1 cellular context compared by ENCODE assay signal in the genomic region with DNA sequence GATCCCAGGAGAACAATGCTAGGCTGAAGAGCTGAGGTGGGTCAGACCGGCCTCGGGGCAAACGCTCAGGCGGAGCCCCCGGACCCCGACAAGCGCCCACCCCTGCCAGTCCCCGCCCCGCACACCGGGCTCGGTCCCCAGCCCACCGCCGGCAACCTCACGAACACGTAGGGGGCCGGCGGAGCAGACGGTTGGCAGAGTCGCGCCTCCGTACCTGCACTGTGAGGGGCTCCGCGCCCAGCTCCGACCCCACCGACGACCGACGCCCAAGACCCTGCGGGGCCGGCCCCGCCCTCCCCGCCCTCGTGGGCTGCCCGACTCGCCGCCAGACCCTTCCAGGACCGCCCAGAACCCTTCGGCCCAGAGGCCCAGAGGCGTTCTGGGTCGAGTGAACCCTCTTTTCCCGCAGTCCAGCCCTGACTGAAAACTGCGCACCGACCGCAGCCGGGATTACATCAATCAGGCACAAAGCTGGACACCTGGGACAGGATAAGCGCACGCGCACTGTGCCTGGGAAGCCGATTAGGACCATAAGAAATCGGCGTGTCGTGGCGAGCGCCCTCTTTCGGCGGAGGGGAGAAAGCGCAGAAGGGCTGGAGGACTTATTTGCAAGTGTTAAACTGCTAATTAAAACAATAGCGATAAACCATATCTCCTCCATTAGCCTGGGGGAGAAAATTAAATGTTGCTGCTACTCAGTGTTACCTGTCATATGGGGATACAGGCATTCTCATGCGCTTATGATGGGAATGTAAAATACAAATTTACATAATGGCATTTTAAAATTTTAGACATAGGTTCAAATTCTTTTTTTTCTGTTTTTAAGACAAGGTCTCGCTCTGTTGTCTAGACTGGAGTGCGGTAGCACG.
TF ChIP-seq lines count a peak whose summit lies in the region.

No MANE protein-coding gene starts in this region.

TF ChIP-seq in GM12878, 131 proteins besides CTCF, POLR2A, EP300 and RAD21 (continues in another document):
- 0 out of 2 replicates have a peak, but pooled peaks have one; percentile 53 for TF ChIP-seq WRNIP1 (IDR thresholded peaks at IDR 0.05; ENCODE audit: borderline replicate concordance, low read depth, low read length)
- TF ChIP-seq, protein P1, sequence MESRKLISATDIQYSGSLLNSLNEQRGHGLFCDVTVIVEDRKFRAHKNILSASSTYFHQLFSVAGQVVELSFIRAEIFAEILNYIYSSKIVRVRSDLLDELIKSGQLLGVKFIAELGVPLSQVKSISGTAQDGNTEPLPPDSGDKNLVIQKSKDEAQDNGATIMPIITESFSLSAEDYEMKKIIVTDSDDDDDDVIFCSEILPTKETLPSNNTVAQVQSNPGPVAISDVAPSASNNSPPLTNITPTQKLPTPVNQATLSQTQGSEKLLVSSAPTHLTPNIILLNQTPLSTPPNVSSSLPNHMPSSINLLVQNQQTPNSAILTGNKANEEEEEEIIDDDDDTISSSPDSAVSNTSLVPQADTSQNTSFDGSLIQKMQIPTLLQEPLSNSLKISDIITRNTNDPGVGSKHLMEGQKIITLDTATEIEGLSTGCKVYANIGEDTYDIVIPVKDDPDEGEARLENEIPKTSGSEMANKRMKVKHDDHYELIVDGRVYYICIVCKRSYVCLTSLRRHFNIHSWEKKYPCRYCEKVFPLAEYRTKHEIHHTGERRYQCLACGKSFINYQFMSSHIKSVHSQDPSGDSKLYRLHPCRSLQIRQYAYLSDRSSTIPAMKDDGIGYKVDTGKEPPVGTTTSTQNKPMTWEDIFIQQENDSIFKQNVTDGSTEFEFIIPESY (IDR thresholded peaks at IDR 0.05), result peak; percentile 81; the same call in 1 of the 2 replicates
- TF ChIP-seq, protein P2, sequence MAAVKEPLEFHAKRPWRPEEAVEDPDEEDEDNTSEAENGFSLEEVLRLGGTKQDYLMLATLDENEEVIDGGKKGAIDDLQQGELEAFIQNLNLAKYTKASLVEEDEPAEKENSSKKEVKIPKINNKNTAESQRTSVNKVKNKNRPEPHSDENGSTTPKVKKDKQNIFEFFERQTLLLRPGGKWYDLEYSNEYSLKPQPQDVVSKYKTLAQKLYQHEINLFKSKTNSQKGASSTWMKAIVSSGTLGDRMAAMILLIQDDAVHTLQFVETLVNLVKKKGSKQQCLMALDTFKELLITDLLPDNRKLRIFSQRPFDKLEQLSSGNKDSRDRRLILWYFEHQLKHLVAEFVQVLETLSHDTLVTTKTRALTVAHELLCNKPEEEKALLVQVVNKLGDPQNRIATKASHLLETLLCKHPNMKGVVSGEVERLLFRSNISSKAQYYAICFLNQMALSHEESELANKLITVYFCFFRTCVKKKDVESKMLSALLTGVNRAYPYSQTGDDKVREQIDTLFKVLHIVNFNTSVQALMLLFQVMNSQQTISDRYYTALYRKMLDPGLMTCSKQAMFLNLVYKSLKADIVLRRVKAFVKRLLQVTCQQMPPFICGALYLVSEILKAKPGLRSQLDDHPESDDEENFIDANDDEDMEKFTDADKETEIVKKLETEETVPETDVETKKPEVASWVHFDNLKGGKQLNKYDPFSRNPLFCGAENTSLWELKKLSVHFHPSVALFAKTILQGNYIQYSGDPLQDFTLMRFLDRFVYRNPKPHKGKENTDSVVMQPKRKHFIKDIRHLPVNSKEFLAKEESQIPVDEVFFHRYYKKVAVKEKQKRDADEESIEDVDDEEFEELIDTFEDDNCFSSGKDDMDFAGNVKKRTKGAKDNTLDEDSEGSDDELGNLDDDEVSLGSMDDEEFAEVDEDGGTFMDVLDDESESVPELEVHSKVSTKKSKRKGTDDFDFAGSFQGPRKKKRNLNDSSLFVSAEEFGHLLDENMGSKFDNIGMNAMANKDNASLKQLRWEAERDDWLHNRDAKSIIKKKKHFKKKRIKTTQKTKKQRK (IDR thresholded peaks at IDR 0.05; ENCODE audit: low read depth, low read length), result no peak
- TF ChIP-seq SMAD1 (IDR thresholded peaks at IDR 0.05; ENCODE audit: low read depth, partially characterized antibody), result no peak
- peak; percentile 98 for TF ChIP-seq MYB (IDR thresholded peaks at IDR 0.05; ENCODE audit: borderline replicate concordance, low read depth, low read length)
- TF ChIP-seq, protein P3, sequence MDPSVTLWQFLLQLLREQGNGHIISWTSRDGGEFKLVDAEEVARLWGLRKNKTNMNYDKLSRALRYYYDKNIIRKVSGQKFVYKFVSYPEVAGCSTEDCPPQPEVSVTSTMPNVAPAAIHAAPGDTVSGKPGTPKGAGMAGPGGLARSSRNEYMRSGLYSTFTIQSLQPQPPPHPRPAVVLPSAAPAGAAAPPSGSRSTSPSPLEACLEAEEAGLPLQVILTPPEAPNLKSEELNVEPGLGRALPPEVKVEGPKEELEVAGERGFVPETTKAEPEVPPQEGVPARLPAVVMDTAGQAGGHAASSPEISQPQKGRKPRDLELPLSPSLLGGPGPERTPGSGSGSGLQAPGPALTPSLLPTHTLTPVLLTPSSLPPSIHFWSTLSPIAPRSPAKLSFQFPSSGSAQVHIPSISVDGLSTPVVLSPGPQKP (IDR thresholded peaks at IDR 0.05; ENCODE audit: low read depth, low read length), result peak; percentile 75
- TF ChIP-seq, protein P4, sequence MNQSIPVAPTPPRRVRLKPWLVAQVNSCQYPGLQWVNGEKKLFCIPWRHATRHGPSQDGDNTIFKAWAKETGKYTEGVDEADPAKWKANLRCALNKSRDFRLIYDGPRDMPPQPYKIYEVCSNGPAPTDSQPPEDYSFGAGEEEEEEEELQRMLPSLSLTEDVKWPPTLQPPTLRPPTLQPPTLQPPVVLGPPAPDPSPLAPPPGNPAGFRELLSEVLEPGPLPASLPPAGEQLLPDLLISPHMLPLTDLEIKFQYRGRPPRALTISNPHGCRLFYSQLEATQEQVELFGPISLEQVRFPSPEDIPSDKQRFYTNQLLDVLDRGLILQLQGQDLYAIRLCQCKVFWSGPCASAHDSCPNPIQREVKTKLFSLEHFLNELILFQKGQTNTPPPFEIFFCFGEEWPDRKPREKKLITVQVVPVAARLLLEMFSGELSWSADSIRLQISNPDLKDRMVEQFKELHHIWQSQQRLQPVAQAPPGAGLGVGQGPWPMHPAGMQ (IDR thresholded peaks at IDR 0.05; ENCODE audit: borderline replicate concordance), result peak; percentile 96
- no peak for TF ChIP-seq ZNF274 (IDR thresholded peaks at IDR 0.05; ENCODE audit: insufficient read depth, insufficient read length)
- TF ChIP-seq ZZZ3 (IDR thresholded peaks at IDR 0.05; ENCODE audit: control insufficient read depth, insufficient read length, low read depth), result no peak
- TF ChIP-seq RFX5 (IDR thresholded peaks at IDR 0.05; ENCODE audit: low read depth, low read length), result 0 out of 2 replicates have a peak, but pooled peaks have one; percentile 32
- no peak for TF ChIP-seq ZNF622 (IDR thresholded peaks at IDR 0.05)
- no peak for TF ChIP-seq NFXL1 (IDR thresholded peaks at IDR 0.05; ENCODE audit: borderline replicate concordance)
- TF ChIP-seq GABPA (IDR thresholded peaks at IDR 0.05; ENCODE audit: low read depth), result no peak
- no peak for TF ChIP-seq TCF3 (IDR thresholded peaks at IDR 0.05; ENCODE audit: borderline replicate concordance, insufficient read depth, low read depth, low read length)
- peak; percentile 71; the same call in 1 of the 2 replicates for TF ChIP-seq CREB1 (IDR thresholded peaks at IDR 0.05; ENCODE audit: low read depth)
- no peak for TF ChIP-seq FOXK2 (IDR thresholded peaks at IDR 0.05)
- TF ChIP-seq SRF (IDR thresholded peaks at IDR 0.05; ENCODE audit: low read depth in 2 of 2, low read length in 2 of 2), result no peak
- peak; percentile 61 for TF ChIP-seq NRF1 (conservative IDR thresholded peaks at IDR 0.05; ENCODE audit: low read depth, low read length)
- TF ChIP-seq, protein P5, sequence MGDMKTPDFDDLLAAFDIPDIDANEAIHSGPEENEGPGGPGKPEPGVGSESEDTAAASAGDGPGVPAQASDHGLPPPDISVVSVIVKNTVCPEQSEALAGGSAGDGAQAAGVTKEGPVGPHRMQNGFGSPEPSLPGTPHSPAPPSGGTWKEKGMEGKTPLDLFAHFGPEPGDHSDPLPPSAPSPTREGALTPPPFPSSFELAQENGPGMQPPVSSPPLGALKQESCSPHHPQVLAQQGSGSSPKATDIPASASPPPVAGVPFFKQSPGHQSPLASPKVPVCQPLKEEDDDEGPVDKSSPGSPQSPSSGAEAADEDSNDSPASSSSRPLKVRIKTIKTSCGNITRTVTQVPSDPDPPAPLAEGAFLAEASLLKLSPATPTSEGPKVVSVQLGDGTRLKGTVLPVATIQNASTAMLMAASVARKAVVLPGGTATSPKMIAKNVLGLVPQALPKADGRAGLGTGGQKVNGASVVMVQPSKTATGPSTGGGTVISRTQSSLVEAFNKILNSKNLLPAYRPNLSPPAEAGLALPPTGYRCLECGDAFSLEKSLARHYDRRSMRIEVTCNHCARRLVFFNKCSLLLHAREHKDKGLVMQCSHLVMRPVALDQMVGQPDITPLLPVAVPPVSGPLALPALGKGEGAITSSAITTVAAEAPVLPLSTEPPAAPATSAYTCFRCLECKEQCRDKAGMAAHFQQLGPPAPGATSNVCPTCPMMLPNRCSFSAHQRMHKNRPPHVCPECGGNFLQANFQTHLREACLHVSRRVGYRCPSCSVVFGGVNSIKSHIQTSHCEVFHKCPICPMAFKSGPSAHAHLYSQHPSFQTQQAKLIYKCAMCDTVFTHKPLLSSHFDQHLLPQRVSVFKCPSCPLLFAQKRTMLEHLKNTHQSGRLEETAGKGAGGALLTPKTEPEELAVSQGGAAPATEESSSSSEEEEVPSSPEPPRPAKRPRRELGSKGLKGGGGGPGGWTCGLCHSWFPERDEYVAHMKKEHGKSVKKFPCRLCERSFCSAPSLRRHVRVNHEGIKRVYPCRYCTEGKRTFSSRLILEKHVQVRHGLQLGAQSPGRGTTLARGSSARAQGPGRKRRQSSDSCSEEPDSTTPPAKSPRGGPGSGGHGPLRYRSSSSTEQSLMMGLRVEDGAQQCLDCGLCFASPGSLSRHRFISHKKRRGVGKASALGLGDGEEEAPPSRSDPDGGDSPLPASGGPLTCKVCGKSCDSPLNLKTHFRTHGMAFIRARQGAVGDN (IDR thresholded peaks at IDR 0.05), result 0 out of 2 replicates have a peak, but pooled peaks have one; percentile 13
- TF ChIP-seq TCF7 (IDR thresholded peaks at IDR 0.05; ENCODE audit: borderline replicate concordance), result no peak
- TF ChIP-seq MTA2 (IDR thresholded peaks at IDR 0.05; ENCODE audit: low read depth), result peak; percentile 20; the same call in 1 of the 2 replicates
- TF ChIP-seq, protein P6, sequence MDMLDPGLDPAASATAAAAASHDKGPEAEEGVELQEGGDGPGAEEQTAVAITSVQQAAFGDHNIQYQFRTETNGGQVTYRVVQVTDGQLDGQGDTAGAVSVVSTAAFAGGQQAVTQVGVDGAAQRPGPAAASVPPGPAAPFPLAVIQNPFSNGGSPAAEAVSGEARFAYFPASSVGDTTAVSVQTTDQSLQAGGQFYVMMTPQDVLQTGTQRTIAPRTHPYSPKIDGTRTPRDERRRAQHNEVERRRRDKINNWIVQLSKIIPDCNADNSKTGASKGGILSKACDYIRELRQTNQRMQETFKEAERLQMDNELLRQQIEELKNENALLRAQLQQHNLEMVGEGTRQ (IDR thresholded peaks at IDR 0.05; ENCODE audit: borderline replicate concordance, low read depth, low read length), result no peak
- TF ChIP-seq ZSCAN29 (IDR thresholded peaks at IDR 0.05), result no peak
- TF ChIP-seq RAD51 (IDR thresholded peaks at IDR 0.05), result no peak
- TF ChIP-seq, protein P7, sequence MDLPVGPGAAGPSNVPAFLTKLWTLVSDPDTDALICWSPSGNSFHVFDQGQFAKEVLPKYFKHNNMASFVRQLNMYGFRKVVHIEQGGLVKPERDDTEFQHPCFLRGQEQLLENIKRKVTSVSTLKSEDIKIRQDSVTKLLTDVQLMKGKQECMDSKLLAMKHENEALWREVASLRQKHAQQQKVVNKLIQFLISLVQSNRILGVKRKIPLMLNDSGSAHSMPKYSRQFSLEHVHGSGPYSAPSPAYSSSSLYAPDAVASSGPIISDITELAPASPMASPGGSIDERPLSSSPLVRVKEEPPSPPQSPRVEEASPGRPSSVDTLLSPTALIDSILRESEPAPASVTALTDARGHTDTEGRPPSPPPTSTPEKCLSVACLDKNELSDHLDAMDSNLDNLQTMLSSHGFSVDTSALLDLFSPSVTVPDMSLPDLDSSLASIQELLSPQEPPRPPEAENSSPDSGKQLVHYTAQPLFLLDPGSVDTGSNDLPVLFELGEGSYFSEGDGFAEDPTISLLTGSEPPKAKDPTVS (IDR thresholded peaks at IDR 0.05; ENCODE audit: low read depth, low read length), result no peak
- TF ChIP-seq, protein P8, sequence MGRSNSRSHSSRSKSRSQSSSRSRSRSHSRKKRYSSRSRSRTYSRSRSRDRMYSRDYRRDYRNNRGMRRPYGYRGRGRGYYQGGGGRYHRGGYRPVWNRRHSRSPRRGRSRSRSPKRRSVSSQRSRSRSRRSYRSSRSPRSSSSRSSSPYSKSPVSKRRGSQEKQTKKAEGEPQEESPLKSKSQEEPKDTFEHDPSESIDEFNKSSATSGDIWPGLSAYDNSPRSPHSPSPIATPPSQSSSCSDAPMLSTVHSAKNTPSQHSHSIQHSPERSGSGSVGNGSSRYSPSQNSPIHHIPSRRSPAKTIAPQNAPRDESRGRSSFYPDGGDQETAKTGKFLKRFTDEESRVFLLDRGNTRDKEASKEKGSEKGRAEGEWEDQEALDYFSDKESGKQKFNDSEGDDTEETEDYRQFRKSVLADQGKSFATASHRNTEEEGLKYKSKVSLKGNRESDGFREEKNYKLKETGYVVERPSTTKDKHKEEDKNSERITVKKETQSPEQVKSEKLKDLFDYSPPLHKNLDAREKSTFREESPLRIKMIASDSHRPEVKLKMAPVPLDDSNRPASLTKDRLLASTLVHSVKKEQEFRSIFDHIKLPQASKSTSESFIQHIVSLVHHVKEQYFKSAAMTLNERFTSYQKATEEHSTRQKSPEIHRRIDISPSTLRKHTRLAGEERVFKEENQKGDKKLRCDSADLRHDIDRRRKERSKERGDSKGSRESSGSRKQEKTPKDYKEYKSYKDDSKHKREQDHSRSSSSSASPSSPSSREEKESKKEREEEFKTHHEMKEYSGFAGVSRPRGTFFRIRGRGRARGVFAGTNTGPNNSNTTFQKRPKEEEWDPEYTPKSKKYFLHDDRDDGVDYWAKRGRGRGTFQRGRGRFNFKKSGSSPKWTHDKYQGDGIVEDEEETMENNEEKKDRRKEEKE (IDR thresholded peaks at IDR 0.05), result no peak
- TF ChIP-seq KAT2A (conservative IDR thresholded peaks at IDR 0.05; ENCODE audit: control insufficient read depth, low read depth, low read length), result no peak
- TF ChIP-seq, protein P9, sequence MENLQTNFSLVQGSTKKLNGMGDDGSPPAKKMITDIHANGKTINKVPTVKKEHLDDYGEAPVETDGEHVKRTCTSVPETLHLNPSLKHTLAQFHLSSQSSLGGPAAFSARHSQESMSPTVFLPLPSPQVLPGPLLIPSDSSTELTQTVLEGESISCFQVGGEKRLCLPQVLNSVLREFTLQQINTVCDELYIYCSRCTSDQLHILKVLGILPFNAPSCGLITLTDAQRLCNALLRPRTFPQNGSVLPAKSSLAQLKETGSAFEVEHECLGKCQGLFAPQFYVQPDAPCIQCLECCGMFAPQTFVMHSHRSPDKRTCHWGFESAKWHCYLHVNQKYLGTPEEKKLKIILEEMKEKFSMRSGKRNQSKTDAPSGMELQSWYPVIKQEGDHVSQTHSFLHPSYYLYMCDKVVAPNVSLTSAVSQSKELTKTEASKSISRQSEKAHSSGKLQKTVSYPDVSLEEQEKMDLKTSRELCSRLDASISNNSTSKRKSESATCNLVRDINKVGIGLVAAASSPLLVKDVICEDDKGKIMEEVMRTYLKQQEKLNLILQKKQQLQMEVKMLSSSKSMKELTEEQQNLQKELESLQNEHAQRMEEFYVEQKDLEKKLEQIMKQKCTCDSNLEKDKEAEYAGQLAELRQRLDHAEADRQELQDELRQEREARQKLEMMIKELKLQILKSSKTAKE (IDR thresholded peaks at IDR 0.05; ENCODE audit: low read depth, poor library complexity, severe bottlenecking), result peak; percentile 56
- TF ChIP-seq CHD1 (IDR thresholded peaks at IDR 0.05; ENCODE audit: low read depth, low read length), result 0 out of 2 replicates have a peak, but pooled peaks have one; percentile 51
- TF ChIP-seq HCFC1 (IDR thresholded peaks at IDR 0.05; ENCODE audit: low read length), result peak; percentile 54
- no peak for TF ChIP-seq JUNB (IDR thresholded peaks at IDR 0.05)
- no peak for TF ChIP-seq NFYA (IDR thresholded peaks at IDR 0.05; ENCODE audit: borderline replicate concordance, low read depth, low read length)
- peak; percentile 86; the same call in 1 of the 2 replicates for TF ChIP-seq NBN (IDR thresholded peaks at IDR 0.05)
- no peak for TF ChIP-seq HDAC2 (IDR thresholded peaks at IDR 0.05)
